ENCODE assay signal across 1 cellular context in genomic region chr4:36290641-36291040, GRCh38.
TF ChIP-seq lines count a peak whose summit lies in the region.

No MANE protein-coding gene starts in this region.

TF ChIP-seq in GM12878, 131 proteins besides CTCF, POLR2A, EP300 and RAD21:
- no peak for TF ChIP-seq ZNF274 (IDR thresholded peaks at IDR 0.05; ENCODE audit: insufficient read depth, insufficient read length)
- no peak for TF ChIP-seq FOXK2 (IDR thresholded peaks at IDR 0.05)
- TF ChIP-seq CUX1 (IDR thresholded peaks at IDR 0.05; ENCODE audit: insufficient replicate concordance, low read depth, low read length) = no peak
- no peak for TF ChIP-seq FOS (IDR thresholded peaks at IDR 0.05; ENCODE audit: borderline replicate concordance, extremely low read depth, insufficient read length)
